Comparison of ENCODE assay signal across 1 cellular context in the genomic region with DNA sequence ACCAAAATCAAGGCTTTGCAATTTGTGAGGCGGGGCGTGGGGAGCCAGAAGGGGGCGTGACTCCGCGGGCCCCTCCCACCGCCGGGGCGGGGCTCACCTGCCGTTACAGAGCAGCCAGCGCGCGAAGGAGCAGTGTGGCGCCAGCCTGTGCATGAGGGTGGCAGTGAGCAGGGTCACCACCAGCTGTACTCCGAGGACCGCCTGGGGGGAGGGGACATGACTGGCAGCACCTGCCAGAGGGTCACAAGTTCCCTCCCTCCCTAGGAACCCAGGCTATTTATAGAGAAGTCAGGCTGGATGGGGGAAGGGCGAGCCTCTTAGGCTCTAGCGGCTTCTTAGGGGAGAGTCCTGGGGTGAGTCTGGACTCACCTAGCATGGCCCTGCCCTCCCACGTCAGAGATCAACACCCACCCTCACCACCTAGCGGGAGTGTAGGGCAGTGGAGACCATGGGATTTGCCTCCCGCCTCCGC.
A peak's percentile ranks its signal among the peaks of the same experiment; 100 is the strongest.
TF ChIP-seq lines count a peak whose summit lies in the region.

No MANE protein-coding gene starts in this region.

TF ChIP-seq in K562, 482 proteins besides CTCF, POLR2A, EP300 and RAD21 (continues in another document):
- TF ChIP-seq CBX8 (IDR thresholded peaks at IDR 0.05; ENCODE audit: borderline replicate concordance, extremely low read depth, low read depth, low read length, poor library complexity, severe bottlenecking): no peak
- no peak for TF ChIP-seq ZNF717 (CRISPR knock-in tag; IDR thresholded peaks at IDR 0.05)
- TF ChIP-seq ATF7 (IDR thresholded peaks at IDR 0.05): peak; percentile 55; the same call in 1 of the 2 replicates
- no peak for TF ChIP-seq NFIX (CRISPR knock-in tag; IDR thresholded peaks at IDR 0.05; ENCODE audit: low read depth)
- no peak for TF ChIP-seq CEBPG (CRISPR knock-in tag; IDR thresholded peaks at IDR 0.05)
- no peak for TF ChIP-seq CEBPG (tag; conservative IDR thresholded peaks at IDR 0.05 in 1 of 2, IDR thresholded peaks at IDR 0.05 in 1 of 2)
- TF ChIP-seq CCNT2 (IDR thresholded peaks at IDR 0.05; ENCODE audit: borderline replicate concordance, extremely low read depth, insufficient read length, low read depth, low read length): peak; percentile 72
- no peak for TF ChIP-seq HIVEP1 (CRISPR knock-in tag; IDR thresholded peaks at IDR 0.05)
- TF ChIP-seq, protein P1, sequence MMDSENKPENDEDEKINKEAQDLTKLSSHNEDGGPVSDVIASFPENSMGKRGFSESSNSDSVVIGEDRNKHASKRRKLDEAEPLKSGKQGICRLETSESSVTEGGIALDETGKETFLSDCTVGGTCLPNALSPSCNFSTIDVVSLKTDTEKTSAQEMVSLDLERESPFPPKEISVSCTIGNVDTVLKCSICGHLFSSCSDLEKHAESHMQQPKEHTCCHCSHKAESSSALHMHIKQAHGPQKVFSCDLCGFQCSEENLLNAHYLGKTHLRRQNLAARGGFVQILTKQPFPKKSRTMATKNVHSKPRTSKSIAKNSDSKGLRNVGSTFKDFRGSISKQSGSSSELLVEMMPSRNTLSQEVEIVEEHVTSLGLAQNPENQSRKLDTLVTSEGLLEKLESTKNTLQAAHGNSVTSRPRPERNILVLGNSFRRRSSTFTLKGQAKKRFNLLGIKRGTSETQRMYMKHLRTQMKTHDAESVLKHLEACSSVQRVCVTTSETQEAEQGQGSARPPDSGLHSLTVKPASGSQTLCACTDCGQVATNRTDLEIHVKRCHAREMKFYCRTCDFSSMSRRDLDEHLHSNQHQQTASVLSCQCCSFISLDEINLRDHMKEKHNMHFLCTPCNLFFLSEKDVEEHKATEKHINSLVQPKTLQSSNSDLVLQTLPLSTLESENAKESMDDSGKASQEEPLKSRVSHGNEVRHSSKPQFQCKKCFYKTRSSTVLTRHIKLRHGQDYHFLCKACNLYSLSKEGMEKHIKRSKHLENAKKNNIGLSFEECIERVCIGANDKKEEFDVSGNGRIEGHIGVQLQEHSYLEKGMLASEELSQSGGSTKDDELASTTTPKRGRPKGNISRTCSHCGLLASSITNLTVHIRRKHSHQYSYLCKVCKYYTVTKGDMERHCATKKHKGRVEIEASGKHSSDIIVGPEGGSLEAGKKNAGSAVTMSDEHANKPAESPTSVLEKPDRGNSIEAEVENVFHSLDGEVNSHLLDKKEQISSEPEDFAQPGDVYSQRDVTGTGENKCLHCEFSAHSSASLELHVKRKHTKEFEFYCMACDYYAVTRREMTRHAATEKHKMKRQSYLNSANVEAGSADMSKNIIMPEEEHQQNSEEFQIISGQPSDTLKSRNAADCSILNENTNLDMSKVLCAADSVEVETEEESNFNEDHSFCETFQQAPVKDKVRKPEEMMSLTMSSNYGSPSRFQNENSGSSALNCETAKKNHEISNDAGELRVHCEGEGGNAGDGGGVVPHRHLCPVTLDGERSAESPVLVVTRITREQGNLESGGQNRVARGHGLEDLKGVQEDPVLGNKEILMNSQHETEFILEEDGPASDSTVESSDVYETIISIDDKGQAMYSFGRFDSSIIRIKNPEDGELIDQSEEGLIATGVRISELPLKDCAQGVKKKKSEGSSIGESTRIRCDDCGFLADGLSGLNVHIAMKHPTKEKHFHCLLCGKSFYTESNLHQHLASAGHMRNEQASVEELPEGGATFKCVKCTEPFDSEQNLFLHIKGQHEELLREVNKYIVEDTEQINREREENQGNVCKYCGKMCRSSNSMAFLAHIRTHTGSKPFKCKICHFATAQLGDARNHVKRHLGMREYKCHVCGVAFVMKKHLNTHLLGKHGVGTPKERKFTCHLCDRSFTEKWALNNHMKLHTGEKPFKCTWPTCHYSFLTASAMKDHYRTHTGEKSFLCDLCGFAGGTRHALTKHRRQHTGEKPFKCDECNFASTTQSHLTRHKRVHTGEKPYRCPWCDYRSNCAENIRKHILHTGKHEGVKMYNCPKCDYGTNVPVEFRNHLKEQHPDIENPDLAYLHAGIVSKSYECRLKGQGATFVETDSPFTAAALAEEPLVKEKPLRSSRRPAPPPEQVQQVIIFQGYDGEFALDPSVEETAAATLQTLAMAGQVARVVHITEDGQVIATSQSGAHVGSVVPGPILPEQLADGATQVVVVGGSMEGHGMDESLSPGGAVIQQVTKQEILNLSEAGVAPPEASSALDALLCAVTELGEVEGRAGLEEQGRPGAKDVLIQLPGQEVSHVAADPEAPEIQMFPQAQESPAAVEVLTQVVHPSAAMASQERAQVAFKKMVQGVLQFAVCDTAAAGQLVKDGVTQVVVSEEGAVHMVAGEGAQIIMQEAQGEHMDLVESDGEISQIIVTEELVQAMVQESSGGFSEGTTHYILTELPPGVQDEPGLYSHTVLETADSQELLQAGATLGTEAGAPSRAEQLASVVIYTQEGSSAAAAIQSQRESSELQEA (IDR thresholded peaks at IDR 0.05; ENCODE audit: low read depth): no peak
- no peak for TF ChIP-seq E4F1 (CRISPR knock-in tag; IDR thresholded peaks at IDR 0.05; ENCODE audit: borderline replicate concordance)
- peak; percentile 78 for TF ChIP-seq SMAD4 (CRISPR knock-in tag; conservative IDR thresholded peaks at IDR 0.05)
- TF ChIP-seq ZNF785 (CRISPR knock-in tag; IDR thresholded peaks at IDR 0.05): no peak
- TF ChIP-seq, protein P2, sequence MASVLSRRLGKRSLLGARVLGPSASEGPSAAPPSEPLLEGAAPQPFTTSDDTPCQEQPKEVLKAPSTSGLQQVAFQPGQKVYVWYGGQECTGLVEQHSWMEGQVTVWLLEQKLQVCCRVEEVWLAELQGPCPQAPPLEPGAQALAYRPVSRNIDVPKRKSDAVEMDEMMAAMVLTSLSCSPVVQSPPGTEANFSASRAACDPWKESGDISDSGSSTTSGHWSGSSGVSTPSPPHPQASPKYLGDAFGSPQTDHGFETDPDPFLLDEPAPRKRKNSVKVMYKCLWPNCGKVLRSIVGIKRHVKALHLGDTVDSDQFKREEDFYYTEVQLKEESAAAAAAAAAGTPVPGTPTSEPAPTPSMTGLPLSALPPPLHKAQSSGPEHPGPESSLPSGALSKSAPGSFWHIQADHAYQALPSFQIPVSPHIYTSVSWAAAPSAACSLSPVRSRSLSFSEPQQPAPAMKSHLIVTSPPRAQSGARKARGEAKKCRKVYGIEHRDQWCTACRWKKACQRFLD (CRISPR knock-in tag; IDR thresholded peaks at IDR 0.05): no peak; the same call in 1 of the 2 replicates
- TF ChIP-seq CAMTA2 (CRISPR knock-in tag; conservative IDR thresholded peaks at IDR 0.05): no peak
- TF ChIP-seq MAZ (CRISPR knock-in tag; conservative IDR thresholded peaks at IDR 0.05 in 1 of 2, IDR thresholded peaks at IDR 0.05 in 1 of 2): peak; percentile 86 to 91
- no peak for TF ChIP-seq STAT6 (CRISPR knock-in tag; IDR thresholded peaks at IDR 0.05)
- no peak for TF ChIP-seq ATF1 (CRISPR knock-in tag; IDR thresholded peaks at IDR 0.05)
- peak; percentile 84 for TF ChIP-seq ATF1 (tag; IDR thresholded peaks at IDR 0.05)
- no peak for TF ChIP-seq TAL1 (IDR thresholded peaks at IDR 0.05)
- TF ChIP-seq HDAC2 (IDR thresholded peaks at IDR 0.05): peak; percentile 77
- TF ChIP-seq ZSCAN32 (CRISPR knock-in tag; IDR thresholded peaks at IDR 0.05): no peak
- TF ChIP-seq KAT7 (CRISPR knock-in tag; IDR thresholded peaks at IDR 0.05; ENCODE audit: borderline replicate concordance): 0 out of 2 replicates have a peak, but pooled peaks have one; percentile 72
- TF ChIP-seq SIN3B (IDR thresholded peaks at IDR 0.05; ENCODE audit: low read depth): no peak; the same call in 1 of the 2 replicates
- no peak for TF ChIP-seq ZNF707 (CRISPR knock-in tag; conservative IDR thresholded peaks at IDR 0.05)
- no peak for TF ChIP-seq MCM5 (IDR thresholded peaks at IDR 0.05; ENCODE audit: low read depth)
- TF ChIP-seq MCM7 (IDR thresholded peaks at IDR 0.05): no peak
- TF ChIP-seq KLF16 (IDR thresholded peaks at IDR 0.05): no peak
- TF ChIP-seq, protein P3, sequence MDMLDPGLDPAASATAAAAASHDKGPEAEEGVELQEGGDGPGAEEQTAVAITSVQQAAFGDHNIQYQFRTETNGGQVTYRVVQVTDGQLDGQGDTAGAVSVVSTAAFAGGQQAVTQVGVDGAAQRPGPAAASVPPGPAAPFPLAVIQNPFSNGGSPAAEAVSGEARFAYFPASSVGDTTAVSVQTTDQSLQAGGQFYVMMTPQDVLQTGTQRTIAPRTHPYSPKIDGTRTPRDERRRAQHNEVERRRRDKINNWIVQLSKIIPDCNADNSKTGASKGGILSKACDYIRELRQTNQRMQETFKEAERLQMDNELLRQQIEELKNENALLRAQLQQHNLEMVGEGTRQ (CRISPR knock-in tag; IDR thresholded peaks at IDR 0.05): no peak
- TF ChIP-seq SMAD3 (CRISPR knock-in tag; conservative IDR thresholded peaks at IDR 0.05): no peak
- TF ChIP-seq ZNF589 (CRISPR knock-in tag; IDR thresholded peaks at IDR 0.05; ENCODE audit: low read depth): no peak
- no peak for TF ChIP-seq ZNF133 (CRISPR knock-in tag; IDR thresholded peaks at IDR 0.05)
- TF ChIP-seq ZNF263 (CRISPR knock-in tag; IDR thresholded peaks at IDR 0.05; ENCODE audit: borderline replicate concordance): no peak
- no peak for TF ChIP-seq HMBOX1 (IDR thresholded peaks at IDR 0.05)
- TF ChIP-seq ZZZ3 (IDR thresholded peaks at IDR 0.05): no peak
- TF ChIP-seq PKNOX1 (IDR thresholded peaks at IDR 0.05): peak; percentile 57
- TF ChIP-seq MEF2D (tag; conservative IDR thresholded peaks at IDR 0.05; ENCODE audit: low read depth): peak; percentile 96
- no peak for TF ChIP-seq ZNF197 (CRISPR knock-in tag; IDR thresholded peaks at IDR 0.05; ENCODE audit: low read depth)
